1 cellular context compared by ENCODE assay signal in the genomic region with DNA sequence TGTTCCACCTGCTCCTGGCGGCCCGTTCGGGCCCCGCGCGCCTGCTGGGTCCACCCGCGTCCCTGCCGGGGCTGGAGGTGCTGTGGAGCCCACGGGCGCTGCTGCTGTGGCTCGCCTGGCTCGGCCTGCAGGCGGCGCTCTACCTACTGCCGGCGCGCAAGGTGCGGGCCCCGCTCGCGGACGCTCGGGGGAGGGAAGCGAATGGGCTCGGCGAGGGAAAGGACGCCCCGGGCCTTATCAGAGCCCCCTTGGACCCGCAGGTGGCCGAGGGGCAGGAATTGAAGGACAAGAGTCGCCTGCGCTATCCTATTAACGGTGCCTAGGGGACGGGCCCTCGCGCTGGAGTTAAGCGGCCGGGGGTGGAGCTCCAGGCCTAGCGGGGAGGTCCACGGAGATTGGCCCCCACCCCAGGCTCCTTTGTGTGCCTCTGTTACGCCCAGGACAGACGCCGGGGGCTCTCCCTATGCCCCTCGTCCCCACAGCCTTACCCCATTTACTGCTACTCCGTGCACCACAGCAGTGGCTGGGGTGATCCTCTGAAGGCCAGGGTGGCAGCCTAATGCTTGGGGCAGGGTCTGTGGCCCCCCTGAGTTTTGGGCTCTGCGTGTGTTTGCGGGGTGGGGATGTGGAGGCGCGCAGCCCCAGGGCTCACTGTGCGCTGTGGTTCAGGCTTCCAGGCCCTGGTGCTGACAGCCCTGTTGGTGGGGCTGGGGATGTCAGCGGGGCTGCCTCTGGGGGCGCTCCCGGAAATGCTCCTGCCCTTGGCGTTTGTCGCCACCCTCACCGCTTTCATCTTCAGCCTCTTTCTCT.
A peak's percentile ranks its signal among the peaks of the same experiment; 100 is the strongest.
TF ChIP-seq lines count a peak whose summit lies in the region.

No MANE protein-coding gene starts in this region.

TF ChIP-seq in HepG2, 621 proteins besides CTCF, POLR2A, EP300 and RAD21 (continued from another document and continues in another):
- TF ChIP-seq, protein P1, sequence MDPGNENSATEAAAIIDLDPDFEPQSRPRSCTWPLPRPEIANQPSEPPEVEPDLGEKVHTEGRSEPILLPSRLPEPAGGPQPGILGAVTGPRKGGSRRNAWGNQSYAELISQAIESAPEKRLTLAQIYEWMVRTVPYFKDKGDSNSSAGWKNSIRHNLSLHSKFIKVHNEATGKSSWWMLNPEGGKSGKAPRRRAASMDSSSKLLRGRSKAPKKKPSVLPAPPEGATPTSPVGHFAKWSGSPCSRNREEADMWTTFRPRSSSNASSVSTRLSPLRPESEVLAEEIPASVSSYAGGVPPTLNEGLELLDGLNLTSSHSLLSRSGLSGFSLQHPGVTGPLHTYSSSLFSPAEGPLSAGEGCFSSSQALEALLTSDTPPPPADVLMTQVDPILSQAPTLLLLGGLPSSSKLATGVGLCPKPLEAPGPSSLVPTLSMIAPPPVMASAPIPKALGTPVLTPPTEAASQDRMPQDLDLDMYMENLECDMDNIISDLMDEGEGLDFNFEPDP (CRISPR knock-in tag; conservative IDR thresholded peaks at IDR 0.05) = no peak
- TF ChIP-seq RCOR2 (CRISPR knock-in tag; IDR thresholded peaks at IDR 0.05) = no peak
- no peak for TF ChIP-seq CREM (IDR thresholded peaks at IDR 0.05)
- TF ChIP-seq CREM (CRISPR knock-in tag; IDR thresholded peaks at IDR 0.05) = no peak
- peak; percentile 83; the same call in 1 of the 2 replicates for TF ChIP-seq MZF1 (CRISPR knock-in tag; IDR thresholded peaks at IDR 0.05; ENCODE audit: borderline replicate concordance)
- TF ChIP-seq ZNF160 (CRISPR knock-in tag; IDR thresholded peaks at IDR 0.05) = no peak
- peak; percentile 70 for TF ChIP-seq HNRNPK (IDR thresholded peaks at IDR 0.05; ENCODE audit: low read depth, low read length, poor library complexity, severe bottlenecking)
- TF ChIP-seq, protein P2, sequence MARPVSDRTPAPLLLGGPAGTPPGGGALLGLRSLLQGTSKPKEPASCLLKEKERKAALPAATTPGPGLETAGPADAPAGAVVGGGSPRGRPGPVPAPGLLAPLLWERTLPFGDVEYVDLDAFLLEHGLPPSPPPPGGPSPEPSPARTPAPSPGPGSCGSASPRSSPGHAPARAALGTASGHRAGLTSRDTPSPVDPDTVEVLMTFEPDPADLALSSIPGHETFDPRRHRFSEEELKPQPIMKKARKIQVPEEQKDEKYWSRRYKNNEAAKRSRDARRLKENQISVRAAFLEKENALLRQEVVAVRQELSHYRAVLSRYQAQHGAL (CRISPR knock-in tag; IDR thresholded peaks at IDR 0.05; ENCODE audit: not compliant biosample characterization) = no peak
- no peak for TF ChIP-seq ZNF354B (CRISPR knock-in tag; IDR thresholded peaks at IDR 0.05)
- TF ChIP-seq, protein P3, sequence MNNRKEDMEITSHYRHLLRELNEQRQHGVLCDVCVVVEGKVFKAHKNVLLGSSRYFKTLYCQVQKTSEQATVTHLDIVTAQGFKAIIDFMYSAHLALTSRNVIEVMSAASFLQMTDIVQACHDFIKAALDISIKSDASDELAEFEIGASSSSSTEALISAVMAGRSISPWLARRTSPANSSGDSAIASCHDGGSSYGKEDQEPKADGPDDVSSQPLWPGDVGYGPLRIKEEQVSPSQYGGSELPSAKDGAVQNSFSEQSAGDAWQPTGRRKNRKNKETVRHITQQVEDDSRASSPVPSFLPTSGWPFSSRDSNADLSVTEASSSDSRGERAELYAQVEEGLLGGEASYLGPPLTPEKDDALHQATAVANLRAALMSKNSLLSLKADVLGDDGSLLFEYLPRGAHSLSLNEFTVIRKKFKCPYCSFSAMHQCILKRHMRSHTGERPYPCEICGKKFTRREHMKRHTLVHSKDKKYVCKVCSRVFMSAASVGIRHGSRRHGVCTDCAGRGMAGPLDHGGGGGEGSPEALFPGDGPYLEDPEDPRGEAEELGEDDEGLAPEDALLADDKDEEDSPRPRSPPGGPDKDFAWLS (CRISPR knock-in tag; IDR thresholded peaks at IDR 0.05; ENCODE audit: borderline replicate concordance) = 0 out of 2 replicates have a peak, but pooled peaks have one; percentile 16
- peak; percentile 26; the same call in 1 of the 2 replicates for TF ChIP-seq ZNF350 (CRISPR knock-in tag; IDR thresholded peaks at IDR 0.05; ENCODE audit: borderline replicate concordance, low read depth)
- TF ChIP-seq ZNF331 (CRISPR knock-in tag; IDR thresholded peaks at IDR 0.05) = 0 out of 2 replicates have a peak, but pooled peaks have one; percentile 15
- TF ChIP-seq, protein P4, sequence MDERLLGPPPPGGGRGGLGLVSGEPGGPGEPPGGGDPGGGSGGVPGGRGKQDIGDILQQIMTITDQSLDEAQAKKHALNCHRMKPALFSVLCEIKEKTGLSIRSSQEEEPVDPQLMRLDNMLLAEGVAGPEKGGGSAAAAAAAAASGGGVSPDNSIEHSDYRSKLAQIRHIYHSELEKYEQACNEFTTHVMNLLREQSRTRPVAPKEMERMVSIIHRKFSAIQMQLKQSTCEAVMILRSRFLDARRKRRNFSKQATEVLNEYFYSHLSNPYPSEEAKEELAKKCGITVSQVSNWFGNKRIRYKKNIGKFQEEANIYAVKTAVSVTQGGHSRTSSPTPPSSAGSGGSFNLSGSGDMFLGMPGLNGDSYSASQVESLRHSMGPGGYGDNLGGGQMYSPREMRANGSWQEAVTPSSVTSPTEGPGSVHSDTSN (CRISPR knock-in tag; IDR thresholded peaks at IDR 0.05) = no peak
- TF ChIP-seq ZBTB21 (CRISPR knock-in tag; IDR thresholded peaks at IDR 0.05) = no peak
- TF ChIP-seq, protein P5, sequence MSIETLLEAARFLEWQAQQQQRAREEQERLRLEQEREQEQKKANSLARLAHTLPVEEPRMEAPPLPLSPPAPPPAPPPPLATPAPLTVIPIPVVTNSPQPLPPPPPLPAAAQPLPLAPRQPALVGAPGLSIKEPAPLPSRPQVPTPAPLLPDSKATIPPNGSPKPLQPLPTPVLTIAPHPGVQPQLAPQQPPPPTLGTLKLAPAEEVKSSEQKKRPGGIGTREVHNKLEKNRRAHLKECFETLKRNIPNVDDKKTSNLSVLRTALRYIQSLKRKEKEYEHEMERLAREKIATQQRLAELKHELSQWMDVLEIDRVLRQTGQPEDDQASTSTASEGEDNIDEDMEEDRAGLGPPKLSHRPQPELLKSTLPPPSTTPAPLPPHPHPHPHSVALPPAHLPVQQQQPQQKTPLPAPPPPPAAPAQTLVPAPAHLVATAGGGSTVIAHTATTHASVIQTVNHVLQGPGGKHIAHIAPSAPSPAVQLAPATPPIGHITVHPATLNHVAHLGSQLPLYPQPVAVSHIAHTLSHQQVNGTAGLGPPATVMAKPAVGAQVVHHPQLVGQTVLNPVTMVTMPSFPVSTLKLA (IDR thresholded peaks at IDR 0.05) = no peak
- TF ChIP-seq ZBTB7B (CRISPR knock-in tag; IDR thresholded peaks at IDR 0.05) = peak; percentile 32; the same call in 1 of the 2 replicates
- TF ChIP-seq, protein P6, sequence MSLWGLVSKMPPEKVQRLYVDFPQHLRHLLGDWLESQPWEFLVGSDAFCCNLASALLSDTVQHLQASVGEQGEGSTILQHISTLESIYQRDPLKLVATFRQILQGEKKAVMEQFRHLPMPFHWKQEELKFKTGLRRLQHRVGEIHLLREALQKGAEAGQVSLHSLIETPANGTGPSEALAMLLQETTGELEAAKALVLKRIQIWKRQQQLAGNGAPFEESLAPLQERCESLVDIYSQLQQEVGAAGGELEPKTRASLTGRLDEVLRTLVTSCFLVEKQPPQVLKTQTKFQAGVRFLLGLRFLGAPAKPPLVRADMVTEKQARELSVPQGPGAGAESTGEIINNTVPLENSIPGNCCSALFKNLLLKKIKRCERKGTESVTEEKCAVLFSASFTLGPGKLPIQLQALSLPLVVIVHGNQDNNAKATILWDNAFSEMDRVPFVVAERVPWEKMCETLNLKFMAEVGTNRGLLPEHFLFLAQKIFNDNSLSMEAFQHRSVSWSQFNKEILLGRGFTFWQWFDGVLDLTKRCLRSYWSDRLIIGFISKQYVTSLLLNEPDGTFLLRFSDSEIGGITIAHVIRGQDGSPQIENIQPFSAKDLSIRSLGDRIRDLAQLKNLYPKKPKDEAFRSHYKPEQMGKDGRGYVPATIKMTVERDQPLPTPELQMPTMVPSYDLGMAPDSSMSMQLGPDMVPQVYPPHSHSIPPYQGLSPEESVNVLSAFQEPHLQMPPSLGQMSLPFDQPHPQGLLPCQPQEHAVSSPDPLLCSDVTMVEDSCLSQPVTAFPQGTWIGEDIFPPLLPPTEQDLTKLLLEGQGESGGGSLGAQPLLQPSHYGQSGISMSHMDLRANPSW (CRISPR knock-in tag; IDR thresholded peaks at IDR 0.05; ENCODE audit: borderline replicate concordance) = no peak
- TF ChIP-seq ZKSCAN8 (CRISPR knock-in tag; IDR thresholded peaks at IDR 0.05; ENCODE audit: borderline replicate concordance) = 0 out of 2 replicates have a peak, but pooled peaks have one; percentile 36
- no peak for TF ChIP-seq MTA1 (CRISPR knock-in tag; IDR thresholded peaks at IDR 0.05; ENCODE audit: borderline replicate concordance)
- TF ChIP-seq EHMT2 (IDR thresholded peaks at IDR 0.05; ENCODE audit: borderline replicate concordance, low read depth, low read length) = no peak
- TF ChIP-seq, protein P7, sequence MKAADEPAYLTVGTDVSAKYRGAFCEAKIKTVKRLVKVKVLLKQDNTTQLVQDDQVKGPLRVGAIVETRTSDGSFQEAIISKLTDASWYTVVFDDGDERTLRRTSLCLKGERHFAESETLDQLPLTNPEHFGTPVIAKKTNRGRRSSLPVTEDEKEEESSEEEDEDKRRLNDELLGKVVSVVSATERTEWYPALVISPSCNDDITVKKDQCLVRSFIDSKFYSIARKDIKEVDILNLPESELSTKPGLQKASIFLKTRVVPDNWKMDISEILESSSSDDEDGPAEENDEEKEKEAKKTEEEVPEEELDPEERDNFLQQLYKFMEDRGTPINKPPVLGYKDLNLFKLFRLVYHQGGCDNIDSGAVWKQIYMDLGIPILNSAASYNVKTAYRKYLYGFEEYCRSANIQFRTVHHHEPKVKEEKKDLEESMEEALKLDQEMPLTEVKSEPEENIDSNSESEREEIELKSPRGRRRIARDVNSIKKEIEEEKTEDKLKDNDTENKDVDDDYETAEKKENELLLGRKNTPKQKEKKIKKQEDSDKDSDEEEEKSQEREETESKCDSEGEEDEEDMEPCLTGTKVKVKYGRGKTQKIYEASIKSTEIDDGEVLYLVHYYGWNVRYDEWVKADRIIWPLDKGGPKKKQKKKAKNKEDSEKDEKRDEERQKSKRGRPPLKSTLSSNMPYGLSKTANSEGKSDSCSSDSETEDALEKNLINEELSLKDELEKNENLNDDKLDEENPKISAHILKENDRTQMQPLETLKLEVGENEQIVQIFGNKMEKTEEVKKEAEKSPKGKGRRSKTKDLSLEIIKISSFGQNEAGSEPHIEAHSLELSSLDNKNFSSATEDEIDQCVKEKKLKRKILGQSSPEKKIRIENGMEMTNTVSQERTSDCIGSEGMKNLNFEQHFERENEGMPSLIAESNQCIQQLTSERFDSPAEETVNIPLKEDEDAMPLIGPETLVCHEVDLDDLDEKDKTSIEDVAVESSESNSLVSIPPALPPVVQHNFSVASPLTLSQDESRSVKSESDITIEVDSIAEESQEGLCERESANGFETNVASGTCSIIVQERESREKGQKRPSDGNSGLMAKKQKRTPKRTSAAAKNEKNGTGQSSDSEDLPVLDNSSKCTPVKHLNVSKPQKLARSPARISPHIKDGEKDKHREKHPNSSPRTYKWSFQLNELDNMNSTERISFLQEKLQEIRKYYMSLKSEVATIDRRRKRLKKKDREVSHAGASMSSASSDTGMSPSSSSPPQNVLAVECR (CRISPR knock-in tag; IDR thresholded peaks at IDR 0.05; ENCODE audit: borderline replicate concordance) = peak; percentile 64; the same call in 1 of the 2 replicates
- no peak for TF ChIP-seq ZNF460 (CRISPR knock-in tag; IDR thresholded peaks at IDR 0.05; ENCODE audit: borderline replicate concordance)
- TF ChIP-seq, protein P8, sequence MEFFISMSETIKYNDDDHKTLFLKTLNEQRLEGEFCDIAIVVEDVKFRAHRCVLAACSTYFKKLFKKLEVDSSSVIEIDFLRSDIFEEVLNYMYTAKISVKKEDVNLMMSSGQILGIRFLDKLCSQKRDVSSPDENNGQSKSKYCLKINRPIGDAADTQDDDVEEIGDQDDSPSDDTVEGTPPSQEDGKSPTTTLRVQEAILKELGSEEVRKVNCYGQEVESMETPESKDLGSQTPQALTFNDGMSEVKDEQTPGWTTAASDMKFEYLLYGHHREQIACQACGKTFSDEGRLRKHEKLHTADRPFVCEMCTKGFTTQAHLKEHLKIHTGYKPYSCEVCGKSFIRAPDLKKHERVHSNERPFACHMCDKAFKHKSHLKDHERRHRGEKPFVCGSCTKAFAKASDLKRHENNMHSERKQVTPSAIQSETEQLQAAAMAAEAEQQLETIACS (CRISPR knock-in tag; IDR thresholded peaks at IDR 0.05) = no peak; the same call in 1 of the 2 replicates
- TF ChIP-seq, protein P9, sequence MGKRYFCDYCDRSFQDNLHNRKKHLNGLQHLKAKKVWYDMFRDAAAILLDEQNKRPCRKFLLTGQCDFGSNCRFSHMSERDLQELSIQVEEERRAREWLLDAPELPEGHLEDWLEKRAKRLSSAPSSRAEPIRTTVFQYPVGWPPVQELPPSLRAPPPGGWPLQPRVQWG (CRISPR knock-in tag; IDR thresholded peaks at IDR 0.05; ENCODE audit: borderline replicate concordance, low read depth) = no peak
- TF ChIP-seq NFKBIZ (CRISPR knock-in tag; IDR thresholded peaks at IDR 0.05) = 0 out of 2 replicates have a peak, but pooled peaks have one; percentile 58
- no peak for TF ChIP-seq ZNF605 (CRISPR knock-in tag; IDR thresholded peaks at IDR 0.05)
- TF ChIP-seq ZNF614 (CRISPR knock-in tag; IDR thresholded peaks at IDR 0.05; ENCODE audit: borderline replicate concordance) = peak; percentile 46; the same call in 1 of the 2 replicates
- no peak; the same call in 1 of the 2 replicates for TF ChIP-seq KDM5A (IDR thresholded peaks at IDR 0.05; ENCODE audit: borderline replicate concordance, low read length)
- TF ChIP-seq SALL1 (CRISPR knock-in tag; IDR thresholded peaks at IDR 0.05) = peak; percentile 60; the same call in 1 of the 2 replicates
- TF ChIP-seq, protein P10, sequence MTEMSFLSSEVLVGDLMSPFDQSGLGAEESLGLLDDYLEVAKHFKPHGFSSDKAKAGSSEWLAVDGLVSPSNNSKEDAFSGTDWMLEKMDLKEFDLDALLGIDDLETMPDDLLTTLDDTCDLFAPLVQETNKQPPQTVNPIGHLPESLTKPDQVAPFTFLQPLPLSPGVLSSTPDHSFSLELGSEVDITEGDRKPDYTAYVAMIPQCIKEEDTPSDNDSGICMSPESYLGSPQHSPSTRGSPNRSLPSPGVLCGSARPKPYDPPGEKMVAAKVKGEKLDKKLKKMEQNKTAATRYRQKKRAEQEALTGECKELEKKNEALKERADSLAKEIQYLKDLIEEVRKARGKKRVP (CRISPR knock-in tag; IDR thresholded peaks at IDR 0.05) = no peak
- TF ChIP-seq RFX1 (IDR thresholded peaks at IDR 0.05) = no peak
- TF ChIP-seq ZNF225 (CRISPR knock-in tag; IDR thresholded peaks at IDR 0.05) = 0 out of 2 replicates have a peak, but pooled peaks have one; percentile 56
- no peak for TF ChIP-seq TMF1 (CRISPR knock-in tag; IDR thresholded peaks at IDR 0.05; ENCODE audit: low read depth)
